In the genomic region with DNA sequence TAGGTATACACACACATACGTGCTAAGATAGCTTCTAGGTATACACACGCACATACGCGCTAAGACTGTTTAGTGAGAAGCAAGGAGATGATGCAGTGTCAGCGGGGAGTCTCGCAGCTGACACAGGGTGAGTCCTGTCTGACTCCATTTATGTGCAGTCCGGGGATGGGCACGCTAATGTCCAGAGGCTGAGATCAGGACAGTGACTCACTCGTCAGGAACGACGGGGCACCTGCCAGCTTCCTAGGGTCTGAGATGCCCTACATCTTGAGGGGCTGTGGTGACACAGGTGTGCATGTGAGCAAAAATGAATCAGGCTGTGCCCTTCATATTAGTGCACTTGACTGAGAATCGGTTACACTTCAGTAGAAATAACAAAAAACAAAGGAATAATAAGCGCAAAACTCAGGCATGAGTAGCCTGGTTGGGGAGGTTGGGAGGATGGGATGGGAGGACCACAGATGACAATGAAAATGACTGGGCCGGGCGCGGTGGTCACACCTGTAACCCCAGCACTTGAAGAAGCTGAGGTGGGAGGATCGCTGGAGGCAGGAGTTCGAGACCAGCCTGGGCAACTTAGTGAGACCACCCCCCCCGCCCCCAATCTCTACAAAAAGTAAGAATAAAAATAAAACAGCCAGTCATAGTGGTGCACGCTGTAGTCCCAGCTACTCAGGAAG, we compare ENCODE assay signal across 15 cellular contexts. TPM values are rescaled to one million over a fixed set of nuclear protein-coding genes. Genes with fewer than 3 reads are reported as not detected.
DNase-seq lines count a peak whose midpoint lies in the region; ATAC-seq and TF ChIP-seq lines count a peak whose summit lies in the region.
"Had no signal": no experiment of that assay in that cellular context is flagged by ENCODE, and none has a peak within 500 bp of the region (broad histone marks: within the 10 kb centered on the region; RNA-seq: fewer than 3 reads in every experiment).

No MANE protein-coding gene starts in this region.

- peaks cover 2% of the 10 kb centered on the region for H3K79me2 ChIP-seq in trophoblast cell (ENCODE audit: control insufficient read depth, insufficient read depth, low read length, poor library complexity)

- TF ChIP-seq CTCF in astrocyte of the spinal cord (IDR thresholded peaks at IDR 0.05; ENCODE audit: low read depth, low read length) = no peak

- H4K91ac ChIP-seq in trophoblast cell (ENCODE audit: low read depth, low read length) = peak overlapping the region; percentile 20

- H3K4me3 ChIP-seq in astrocyte of the spinal cord (ENCODE audit: low read depth, low read length) (no peak overlapping the region), trophoblast cell (ENCODE audit: low read depth, low read length) (no peak overlapping the region), right cardiac atrium (ENCODE audit: low read length) (no peak overlapping the region)
- H3K4me3 ChIP-seq: left lung had no signal

- H3K27me3 ChIP-seq in trophoblast cell (ENCODE audit: insufficient read depth, low read length) (no peaks in the 10 kb centered on the region), right cardiac atrium (ENCODE audit: control insufficient read depth, insufficient read depth) (no peaks in the 10 kb centered on the region)

- H3K4ac ChIP-seq in trophoblast cell (ENCODE audit: low read depth, low read length) = no peak overlapping the region

- H2BK5ac ChIP-seq in trophoblast cell (ENCODE audit: low read depth, low read length, poor library complexity) = no peak overlapping the region

- H2BK120ac ChIP-seq in trophoblast cell (ENCODE audit: insufficient read depth, low read length, poor library complexity) = no peak overlapping the region

- H3K9ac ChIP-seq in trophoblast cell (ENCODE audit: low read length) = no peak overlapping the region

- peaks cover 29% of the 10 kb centered on the region for H3K79me1 ChIP-seq in trophoblast cell (ENCODE audit: low read length)

- H2AK5ac ChIP-seq in trophoblast cell (ENCODE audit: low read length) = no peak overlapping the region

- no peak overlapping the region for H2AFZ ChIP-seq in trophoblast cell (ENCODE audit: insufficient read depth, low read length, poor library complexity)

- no peak overlapping the region for H3K4me2 ChIP-seq in trophoblast cell (ENCODE audit: low read length)

- H3K18ac ChIP-seq in trophoblast cell (ENCODE audit: low read length) = no peak overlapping the region

- no peak for ATAC-seq in activated CD4-positive, CD25-positive, alpha-beta regulatory T cell treated with anti-CD3 and anti-CD28 coated beads, Interleukin-2, amount 50 U/mL, for 24 hours
- ATAC-seq in right cardiac atrium = no peak
- no peak for ATAC-seq in GM21526 (IDR thresholded peaks at IDR 0.05; ENCODE audit: low FRiP score, unreplicated experiment)
- ATAC-seq: left lung; naive thymus-derived CD8-positive, alpha-beta T cell; Right ventricle myocardium inferior; stimulated activated naive CD8-positive, alpha-beta T cell treated with anti-CD3 and anti-CD28 coated beads, Interleukin-15, amount 100 ng/mL, for 72 hours had no signal

- no CpG with 5 or more reads among the region's 20 CpGs for WGBS in trophoblast cell (ENCODE audit: extremely low coverage, insufficient coverage, insufficient read length)
- 88% methylated on average over 20 of the region's 20 CpGs for WGBS in right cardiac atrium

- H3K36me3 ChIP-seq in trophoblast cell (ENCODE audit: control insufficient read depth in 1 of 2, insufficient read depth in 2 of 2, low read length in 2 of 2) = no peaks in the 10 kb centered on the region
- H3K36me3 ChIP-seq: left lung had no signal

- no peak overlapping the region for H3K14ac ChIP-seq in trophoblast cell (ENCODE audit: low read length)

- DNase-seq in EH (ENCODE audit: low read depth) (peak; percentile 74), M059J (ENCODE audit: low read depth) (peak; percentile 87), astrocyte of the spinal cord (ENCODE audit: low read depth, low spot score) (peak; percentile 64), trophoblast cell (peak in 1 of 2 donors; percentile 23), right cardiac atrium (no peak)
- DNase-seq: activated naive CD4-positive, alpha-beta T cell treated with anti-CD3 and anti-CD28 coated beads for 36 hours; H9; naive thymus-derived CD8-positive, alpha-beta T cell; NCI-H510A; stimulated activated naive CD8-positive, alpha-beta T cell treated with anti-CD3 and anti-CD28 coated beads, Interleukin-15, amount 100 ng/mL, for 72 hours had no signal

- intact Hi-C loops in right cardiac atrium (cut with DNase I) = no loop called here

- H3K9me3 ChIP-seq in trophoblast cell (ENCODE audit: insufficient read depth, low read depth, low read length) (no peaks in the 10 kb centered on the region), right cardiac atrium (ENCODE audit: control insufficient read depth, low read length) (no peaks in the 10 kb centered on the region)
- H3K9me3 ChIP-seq: left lung had no signal

- H4K8ac ChIP-seq in trophoblast cell (ENCODE audit: low read depth, low read length) = no peak overlapping the region

- no peak overlapping the region for H2BK12ac ChIP-seq in trophoblast cell (ENCODE audit: low read length)

- peaks cover 35 to 41% of the 10 kb centered on the region in 2 experiments for H3K4me1 ChIP-seq in trophoblast cell (ENCODE audit: control insufficient read depth in 1 of 2, insufficient read depth in 2 of 2, low read length in 2 of 2)
- H3K4me1 ChIP-seq in right cardiac atrium (ENCODE audit: control insufficient read depth, insufficient read depth, low read length) = no peaks in the 10 kb centered on the region

- H3K27ac ChIP-seq in trophoblast cell (ENCODE audit: low read depth, low read length) (no peak overlapping the region), right cardiac atrium (ENCODE audit: low read length) (no peak overlapping the region)
- H3K27ac ChIP-seq: left lung had no signal

- H4K12ac ChIP-seq in trophoblast cell (ENCODE audit: low read depth, low read length) = no peak overlapping the region

- no peak overlapping the region for H3K23ac ChIP-seq in trophoblast cell (ENCODE audit: low read length)

- in situ Hi-C loops in astrocyte of the spinal cord (cut with HindIII; ENCODE audit: low sequenced_read_pairs) = no loop called here

RNA-seq across cellular contexts. Expression of a gene that starts 29.1 kb away (rescaled TPM):
- 4.5 and 7.5 TPM in 2 replicates for total RNA-seq in M059J (2014; rRNA removed; shearing (Covaris generic))
- 74.0 and 74.9 TPM in 2 replicates for polyA plus RNA-seq in trophoblast cell (2013)
- 10 to 100 TPM; 33.4 to 51.3 (median 48.0) TPM for total RNA-seq in right cardiac atrium
- 29.4 TPM for polyA plus RNA-seq in right cardiac atrium

RNA-seq across cellular contexts. Expression of a gene that starts 37.1 kb away (rescaled TPM):
- 8.3 and 10.1 TPM in 2 replicates for total RNA-seq in M059J (2014; rRNA removed; shearing (Covaris generic))
- polyA plus RNA-seq in trophoblast cell (2013) = 12.7 and 12.8 TPM in 2 replicates
- total RNA-seq in right cardiac atrium = 1 to 10 TPM in 3 of 4 donors, under 1 TPM in 1; 0.89 to 1.4 (median 1.2) TPM
- polyA plus RNA-seq in right cardiac atrium = 2.4 TPM
- total RNA-seq: activated naive CD4-positive, alpha-beta T cell treated with anti-CD3 and anti-CD28 coated beads for 36 hours; HT-29 had no signal
- polyA plus RNA-seq: naive thymus-derived CD8-positive, alpha-beta T cell had no signal

Comparison
In these comparisons a context has a peak if more than half of its experiments do, and no peak if none do; other contexts are left out.
1. DNase-seq: peak in EH (single experiment), M059J (single experiment) and astrocyte of the spinal cord (single experiment); none in right cardiac atrium (0 of 3).